33 cellular contexts compared by ENCODE assay signal in the genomic region with DNA sequence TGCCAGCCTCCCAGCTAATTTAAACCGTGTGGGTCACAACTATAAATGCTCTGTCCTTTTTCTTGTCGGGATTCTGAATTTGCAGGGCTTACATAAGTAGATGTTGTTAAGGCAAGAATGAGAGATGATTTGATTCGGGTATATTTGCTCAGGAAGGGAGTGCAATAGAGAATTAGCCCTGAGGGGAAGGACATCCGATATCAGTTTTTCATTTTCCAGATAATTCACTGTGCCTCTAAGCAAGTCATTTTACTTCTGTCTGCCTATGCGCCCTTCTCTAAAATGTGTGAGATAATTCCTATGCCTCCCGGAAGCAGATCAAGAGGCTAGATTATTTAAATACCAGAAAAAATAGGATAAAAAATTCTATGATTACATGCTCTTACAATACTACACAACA.
"Had no signal": no experiment of that assay in that cellular context is flagged by ENCODE, and none has a peak within 500 bp of the region (broad histone marks: within the 10 kb centered on the region; RNA-seq: fewer than 3 reads in every experiment).

No MANE protein-coding gene starts in this region.

- H3K4me3 ChIP-seq: ascending aorta, breast epithelium, cardiac muscle cell, colonic mucosa, esophagus squamous epithelium had no signal

- H3K27me3 ChIP-seq: ascending aorta, breast epithelium, cardiac muscle cell, colonic mucosa, esophagus squamous epithelium had no signal

- H3K9me3 Mint-ChIP-seq: activated CD4-positive, alpha-beta T cell treated with anti-CD3 and anti-CD28 coated beads, Interleukin-2, amount 10 ng/mL, durations not matched to agents 24 days and 14 days had no signal

- H3K4me1 Mint-ChIP-seq: activated CD4-positive, alpha-beta memory T cell treated with anti-CD3 and anti-CD28 coated beads, Interleukin-2, amount 10 ng/mL, durations not matched to agents 7 days and 5 days; activated CD4-positive, alpha-beta T cell treated with anti-CD3 and anti-CD28 coated beads for 36 hours; activated CD4-positive, alpha-beta T cell treated with anti-CD3 and anti-CD28 coated beads, Interleukin-2, amount 10 ng/mL, durations not matched to agents 24 days and 14 days; activated naive CD4-positive, alpha-beta T cell treated with anti-CD3 and anti-CD28 coated beads, Interleukin-2, amount 10 ng/mL, durations not matched to agents 7 days and 5 days; activated naive CD8-positive, alpha-beta T cell treated with anti-CD3 and anti-CD28 coated beads, Interleukin-2, amount 10 ng/mL, durations not matched to agents 7 days and 5 days; brain; T-helper 17 cell had no signal

- H3K9me3 ChIP-seq: ascending aorta, breast epithelium, colonic mucosa, esophagus squamous epithelium had no signal

- H3K36me3 Mint-ChIP-seq: activated naive CD4-positive, alpha-beta T cell treated with anti-CD3 and anti-CD28 coated beads, Interleukin-2, amount 10 ng/mL, durations not matched to agents 7 days and 5 days; activated naive CD4-positive, alpha-beta T cell treated with anti-CD3 and anti-CD28 coated beads, Interleukin-2, amount 50 U/mL, for 72 hours; activated naive CD8-positive, alpha-beta T cell treated with anti-CD3 and anti-CD28 coated beads, Interleukin-2, amount 10 ng/mL, durations not matched to agents 7 days and 5 days; brain had no signal

- H3K27ac ChIP-seq: ascending aorta, breast epithelium, cardiac muscle cell, colonic mucosa, epithelial cell of prostate, esophagus squamous epithelium had no signal

- H3K4me1 ChIP-seq: ascending aorta, colonic mucosa had no signal

- ATAC-seq: activated CD4-positive, alpha-beta T cell treated with anti-CD3 and anti-CD28 coated beads for 36 hours; activated naive CD4-positive, alpha-beta T cell treated with anti-CD3 and anti-CD28 coated beads, Interleukin-2, amount 50 U/mL, for 72 hours; activated T-cell treated with anti-CD3 and anti-CD28 coated beads, Interleukin-2, amount 50 U/mL, for 72 hours; effector memory CD8-positive, alpha-beta T cell; T-helper 17 cell had no signal

- H3K4me3 Mint-ChIP-seq: activated CD4-positive, alpha-beta memory T cell treated with anti-CD3 and anti-CD28 coated beads, Interleukin-2, amount 10 ng/mL, durations not matched to agents 7 days and 5 days; activated CD4-positive, alpha-beta T cell treated with anti-CD3 and anti-CD28 coated beads for 36 hours; activated CD4-positive, alpha-beta T cell treated with anti-CD3 and anti-CD28 coated beads, Interleukin-2, amount 10 ng/mL, durations not matched to agents 24 days and 14 days; activated naive CD4-positive, alpha-beta T cell treated with anti-CD3 and anti-CD28 coated beads, Interleukin-2, amount 10 ng/mL, durations not matched to agents 7 days and 5 days; activated naive CD8-positive, alpha-beta T cell treated with anti-CD3 and anti-CD28 coated beads, Interleukin-2, amount 10 ng/mL, durations not matched to agents 7 days and 5 days; activated T-cell treated with anti-CD3 and anti-CD28 coated beads, Interleukin-2, amount 50 U/mL, for 24 hours; activated T-cell treated with anti-CD3 and anti-CD28 coated beads, Interleukin-2, amount 50 U/mL, for 72 hours; brain; dendritic cell treated with granulocyte-macrophage colony-stimulating factor and Interleukin-4, amounts not matched to agents 40 ng/mL and 50 ng/mL, for 4 days; effector memory CD8-positive, alpha-beta T cell; T-helper 17 cell; T-helper 2 cell treated with Interferon-gamma antibody and Interleukin-4, amounts not matched to agents 5 μg/mL and 100 μg/mL, for 36 hours had no signal

- H3K36me3 ChIP-seq: ascending aorta, breast epithelium, cardiac muscle cell, colonic mucosa, esophagus squamous epithelium had no signal

- H3K27me3 Mint-ChIP-seq: activated CD4-positive, alpha-beta memory T cell treated with anti-CD3 and anti-CD28 coated beads, Interleukin-2, amount 10 ng/mL, durations not matched to agents 7 days and 5 days; activated CD4-positive, alpha-beta T cell treated with anti-CD3 and anti-CD28 coated beads for 36 hours; activated CD4-positive, alpha-beta T cell treated with anti-CD3 and anti-CD28 coated beads, Interleukin-2, amount 10 ng/mL, durations not matched to agents 24 days and 14 days; activated naive CD4-positive, alpha-beta T cell treated with anti-CD3 and anti-CD28 coated beads, Interleukin-2, amount 10 ng/mL, durations not matched to agents 7 days and 5 days; activated naive CD8-positive, alpha-beta T cell treated with anti-CD3 and anti-CD28 coated beads, Interleukin-2, amount 10 ng/mL, durations not matched to agents 7 days and 5 days; activated T-cell treated with anti-CD3 and anti-CD28 coated beads, Interleukin-2, amount 50 U/mL, for 24 hours; dendritic cell treated with granulocyte-macrophage colony-stimulating factor and Interleukin-4, amounts not matched to agents 40 ng/mL and 50 ng/mL, for 4 days; effector memory CD8-positive, alpha-beta T cell; T-helper 17 cell had no signal

- H3K27ac Mint-ChIP-seq: activated CD4-positive, alpha-beta memory T cell treated with anti-CD3 and anti-CD28 coated beads, Interleukin-2, amount 10 ng/mL, durations not matched to agents 7 days and 5 days; activated CD4-positive, alpha-beta T cell treated with anti-CD3 and anti-CD28 coated beads for 36 hours; activated CD4-positive, alpha-beta T cell treated with anti-CD3 and anti-CD28 coated beads, Interleukin-2, amount 10 ng/mL, durations not matched to agents 24 days and 14 days; activated naive CD4-positive, alpha-beta T cell treated with anti-CD3 and anti-CD28 coated beads, Interleukin-2, amount 10 ng/mL, durations not matched to agents 7 days and 5 days; activated naive CD4-positive, alpha-beta T cell treated with anti-CD3 and anti-CD28 coated beads, Interleukin-2, amount 50 U/mL, for 72 hours; activated naive CD8-positive, alpha-beta T cell treated with anti-CD3 and anti-CD28 coated beads, Interleukin-2, amount 10 ng/mL, durations not matched to agents 7 days and 5 days; activated T-cell treated with anti-CD3 and anti-CD28 coated beads, Interleukin-2, amount 50 U/mL, for 24 hours; activated T-cell treated with anti-CD3 and anti-CD28 coated beads, Interleukin-2, amount 50 U/mL, for 72 hours; brain; dendritic cell treated with granulocyte-macrophage colony-stimulating factor and Interleukin-4, amounts not matched to agents 40 ng/mL and 50 ng/mL, for 4 days; effector memory CD8-positive, alpha-beta T cell; T-helper 17 cell; T-helper 2 cell treated with Interferon-gamma antibody and Interleukin-4, amounts not matched to agents 5 μg/mL and 100 μg/mL, for 36 hours had no signal

- DNase-seq: activated CD4-positive, alpha-beta memory T cell treated with anti-CD3 and anti-CD28 coated beads, Interleukin-2, amount 10 ng/mL, durations not matched to agents 7 days and 5 days; activated CD4-positive, alpha-beta T cell treated with anti-CD3 and anti-CD28 coated beads for 36 hours; activated CD4-positive, alpha-beta T cell treated with anti-CD3 and anti-CD28 coated beads, Interleukin-2, amount 10 ng/mL, durations not matched to agents 24 days and 14 days; activated CD4-positive, alpha-beta T cell treated with anti-CD3 and anti-CD28 coated beads, Interleukin-2, amount 50 U/mL, for 4 hours; activated CD4-positive, CD25-positive, alpha-beta regulatory T cell; activated CD4-positive, CD25-positive, alpha-beta regulatory T cell treated with anti-CD3 and anti-CD28 coated beads, Interleukin-2, amount 50 U/mL, for 72 hours; activated CD8-positive, alpha-beta memory T cell treated with anti-CD3 and anti-CD28 coated beads, Interleukin-2, amount 50 U/mL, for 48 hours; activated gamma-delta T cell; activated naive CD4-positive, alpha-beta T cell; activated naive CD4-positive, alpha-beta T cell treated with anti-CD3 and anti-CD28 coated beads, Interleukin-2, amount 10 ng/mL, durations not matched to agents 7 days and 5 days; activated naive CD8-positive, alpha-beta T cell treated with anti-CD3 and anti-CD28 coated beads, Interleukin-2, amount 10 ng/mL, durations not matched to agents 7 days and 5 days; activated T-cell treated with anti-CD3 and anti-CD28 coated beads for 4 hours; activated T-cell treated with anti-CD3 and anti-CD28 coated beads, Interleukin-2, amount 50 U/mL, for 24 hours; activated T-cell treated with anti-CD3 and anti-CD28 coated beads, Interleukin-2, amount 50 U/mL, for 72 hours; central memory CD4-positive, alpha-beta T cell; cerebellar nuclear complex; colonic mucosa; effector CD4-positive, alpha-beta T cell; effector memory CD8-positive, alpha-beta T cell; esophagus squamous epithelium; foreskin fibroblast; head of caudate nucleus; T-helper 1 cell; T-helper 17 cell; T1000 had no signal
